1 cellular context compared by ENCODE assay signal in genomic region chr17:39199673-39199985, GRCh38.
TF ChIP-seq lines count a peak whose summit lies in the region.

No MANE protein-coding gene starts in this region.

TF ChIP-seq in HepG2, 621 proteins besides CTCF, POLR2A, EP300 and RAD21 (continued from another document):
- TF ChIP-seq, protein P1, sequence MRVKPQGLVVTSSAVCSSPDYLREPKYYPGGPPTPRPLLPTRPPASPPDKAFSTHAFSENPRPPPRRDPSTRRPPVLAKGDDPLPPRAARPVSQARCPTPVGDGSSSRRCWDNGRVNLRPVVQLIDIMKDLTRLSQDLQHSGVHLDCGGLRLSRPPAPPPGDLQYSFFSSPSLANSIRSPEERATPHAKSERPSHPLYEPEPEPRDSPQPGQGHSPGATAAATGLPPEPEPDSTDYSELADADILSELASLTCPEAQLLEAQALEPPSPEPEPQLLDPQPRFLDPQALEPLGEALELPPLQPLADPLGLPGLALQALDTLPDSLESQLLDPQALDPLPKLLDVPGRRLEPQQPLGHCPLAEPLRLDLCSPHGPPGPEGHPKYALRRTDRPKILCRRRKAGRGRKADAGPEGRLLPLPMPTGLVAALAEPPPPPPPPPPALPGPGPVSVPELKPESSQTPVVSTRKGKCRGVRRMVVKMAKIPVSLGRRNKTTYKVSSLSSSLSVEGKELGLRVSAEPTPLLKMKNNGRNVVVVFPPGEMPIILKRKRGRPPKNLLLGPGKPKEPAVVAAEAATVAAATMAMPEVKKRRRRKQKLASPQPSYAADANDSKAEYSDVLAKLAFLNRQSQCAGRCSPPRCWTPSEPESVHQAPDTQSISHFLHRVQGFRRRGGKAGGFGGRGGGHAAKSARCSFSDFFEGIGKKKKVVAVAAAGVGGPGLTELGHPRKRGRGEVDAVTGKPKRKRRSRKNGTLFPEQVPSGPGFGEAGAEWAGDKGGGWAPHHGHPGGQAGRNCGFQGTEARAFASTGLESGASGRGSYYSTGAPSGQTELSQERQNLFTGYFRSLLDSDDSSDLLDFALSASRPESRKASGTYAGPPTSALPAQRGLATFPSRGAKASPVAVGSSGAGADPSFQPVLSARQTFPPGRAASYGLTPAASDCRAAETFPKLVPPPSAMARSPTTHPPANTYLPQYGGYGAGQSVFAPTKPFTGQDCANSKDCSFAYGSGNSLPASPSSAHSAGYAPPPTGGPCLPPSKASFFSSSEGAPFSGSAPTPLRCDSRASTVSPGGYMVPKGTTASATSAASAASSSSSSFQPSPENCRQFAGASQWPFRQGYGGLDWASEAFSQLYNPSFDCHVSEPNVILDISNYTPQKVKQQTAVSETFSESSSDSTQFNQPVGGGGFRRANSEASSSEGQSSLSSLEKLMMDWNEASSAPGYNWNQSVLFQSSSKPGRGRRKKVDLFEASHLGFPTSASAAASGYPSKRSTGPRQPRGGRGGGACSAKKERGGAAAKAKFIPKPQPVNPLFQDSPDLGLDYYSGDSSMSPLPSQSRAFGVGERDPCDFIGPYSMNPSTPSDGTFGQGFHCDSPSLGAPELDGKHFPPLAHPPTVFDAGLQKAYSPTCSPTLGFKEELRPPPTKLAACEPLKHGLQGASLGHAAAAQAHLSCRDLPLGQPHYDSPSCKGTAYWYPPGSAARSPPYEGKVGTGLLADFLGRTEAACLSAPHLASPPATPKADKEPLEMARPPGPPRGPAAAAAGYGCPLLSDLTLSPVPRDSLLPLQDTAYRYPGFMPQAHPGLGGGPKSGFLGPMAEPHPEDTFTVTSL (CRISPR knock-in tag; IDR thresholded peaks at IDR 0.05; ENCODE audit: borderline replicate concordance): 0 out of 2 replicates have a peak, but pooled peaks have one; percentile 11
- TF ChIP-seq EED (CRISPR knock-in tag; IDR thresholded peaks at IDR 0.05) (no peak), PITX1 (CRISPR knock-in tag; IDR thresholded peaks at IDR 0.05) (no peak), TEAD3 (CRISPR knock-in tag; optimal IDR thresholded peaks at IDR 0.05; ENCODE audit: borderline replicate concordance) (peak; percentile 6), ZSCAN21 (CRISPR knock-in tag; IDR thresholded peaks at IDR 0.05; ENCODE audit: borderline replicate concordance) (no peak), ZHX2 (IDR thresholded peaks at IDR 0.05; ENCODE audit: low read depth) (no peak), ZHX2 (CRISPR knock-in tag; IDR thresholded peaks at IDR 0.05; ENCODE audit: borderline replicate concordance) (no peak), ZBTB2 (CRISPR knock-in tag; IDR thresholded peaks at IDR 0.05; ENCODE audit: low read depth) (no peak), ZNF558 (CRISPR knock-in tag; IDR thresholded peaks at IDR 0.05; ENCODE audit: borderline replicate concordance) (0 out of 2 replicates have a peak, but pooled peaks have one; percentile 1), ZNF33A (CRISPR knock-in tag; IDR thresholded peaks at IDR 0.05; ENCODE audit: borderline replicate concordance) (0 out of 2 replicates have a peak, but pooled peaks have one; percentile 80), ZFP82 (CRISPR knock-in tag; IDR thresholded peaks at IDR 0.05; ENCODE audit: borderline replicate concordance) (no peak), NAIF1 (CRISPR knock-in tag; IDR thresholded peaks at IDR 0.05; ENCODE audit: borderline replicate concordance) (peak; percentile 88), ZNF20 (CRISPR knock-in tag; IDR thresholded peaks at IDR 0.05) (0 out of 2 replicates have a peak, but pooled peaks have one; percentile 1), SMYD3 (CRISPR knock-in tag; IDR thresholded peaks at IDR 0.05) (no peak), CHD4 (IDR thresholded peaks at IDR 0.05; ENCODE audit: borderline replicate concordance, low read length) (peak; percentile 28; the same call in 1 of the 2 replicates), ZNF546 (CRISPR knock-in tag; conservative IDR thresholded peaks at IDR 0.05) (no peak), ZNF615 (CRISPR knock-in tag; IDR thresholded peaks at IDR 0.05; ENCODE audit: borderline replicate concordance) (peak; percentile 11; the same call in 1 of the 2 replicates), GATA4 (IDR thresholded peaks at IDR 0.05; ENCODE audit: borderline replicate concordance, low read depth) (peak; percentile 45; the same call in 1 of the 2 replicates), ZC3H13 (CRISPR knock-in tag; IDR thresholded peaks at IDR 0.05) (peak; percentile 2; the same call in 1 of the 2 replicates), TARDBP (CRISPR knock-in tag; IDR thresholded peaks at IDR 0.05) (0 out of 2 replicates have a peak, but pooled peaks have one; percentile 16), ZNF839 (CRISPR knock-in tag; IDR thresholded peaks at IDR 0.05; ENCODE audit: borderline replicate concordance) (no peak), NR2F1 (CRISPR knock-in tag; IDR thresholded peaks at IDR 0.05) (peak in 1 of 2 experiments; percentile 9; a peak in 1 of 4 replicates), ZNF792 (CRISPR knock-in tag; IDR thresholded peaks at IDR 0.05) (0 out of 2 replicates have a peak, but pooled peaks have one; percentile 5), ZNF180 (CRISPR knock-in tag; IDR thresholded peaks at IDR 0.05; ENCODE audit: borderline replicate concordance, low read depth) (no peak), PHF5A (CRISPR knock-in tag; IDR thresholded peaks at IDR 0.05; ENCODE audit: low read depth, unreplicated experiment) (peak; percentile 52), ZNF713 (CRISPR knock-in tag; IDR thresholded peaks at IDR 0.05) (no peak), ZNF556 (CRISPR knock-in tag; IDR thresholded peaks at IDR 0.05; ENCODE audit: borderline replicate concordance) (no peak), GFI1 (CRISPR knock-in tag; IDR thresholded peaks at IDR 0.05; ENCODE audit: borderline replicate concordance) (0 out of 2 replicates have a peak, but pooled peaks have one; percentile 4)
- TF ChIP-seq, protein P2, sequence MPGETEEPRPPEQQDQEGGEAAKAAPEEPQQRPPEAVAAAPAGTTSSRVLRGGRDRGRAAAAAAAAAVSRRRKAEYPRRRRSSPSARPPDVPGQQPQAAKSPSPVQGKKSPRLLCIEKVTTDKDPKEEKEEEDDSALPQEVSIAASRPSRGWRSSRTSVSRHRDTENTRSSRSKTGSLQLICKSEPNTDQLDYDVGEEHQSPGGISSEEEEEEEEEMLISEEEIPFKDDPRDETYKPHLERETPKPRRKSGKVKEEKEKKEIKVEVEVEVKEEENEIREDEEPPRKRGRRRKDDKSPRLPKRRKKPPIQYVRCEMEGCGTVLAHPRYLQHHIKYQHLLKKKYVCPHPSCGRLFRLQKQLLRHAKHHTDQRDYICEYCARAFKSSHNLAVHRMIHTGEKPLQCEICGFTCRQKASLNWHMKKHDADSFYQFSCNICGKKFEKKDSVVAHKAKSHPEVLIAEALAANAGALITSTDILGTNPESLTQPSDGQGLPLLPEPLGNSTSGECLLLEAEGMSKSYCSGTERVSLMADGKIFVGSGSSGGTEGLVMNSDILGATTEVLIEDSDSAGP (CRISPR knock-in tag; IDR thresholded peaks at IDR 0.05; ENCODE audit: borderline replicate concordance): no peak; the same call in 1 of the 2 replicates
- TF ChIP-seq, protein P3, sequence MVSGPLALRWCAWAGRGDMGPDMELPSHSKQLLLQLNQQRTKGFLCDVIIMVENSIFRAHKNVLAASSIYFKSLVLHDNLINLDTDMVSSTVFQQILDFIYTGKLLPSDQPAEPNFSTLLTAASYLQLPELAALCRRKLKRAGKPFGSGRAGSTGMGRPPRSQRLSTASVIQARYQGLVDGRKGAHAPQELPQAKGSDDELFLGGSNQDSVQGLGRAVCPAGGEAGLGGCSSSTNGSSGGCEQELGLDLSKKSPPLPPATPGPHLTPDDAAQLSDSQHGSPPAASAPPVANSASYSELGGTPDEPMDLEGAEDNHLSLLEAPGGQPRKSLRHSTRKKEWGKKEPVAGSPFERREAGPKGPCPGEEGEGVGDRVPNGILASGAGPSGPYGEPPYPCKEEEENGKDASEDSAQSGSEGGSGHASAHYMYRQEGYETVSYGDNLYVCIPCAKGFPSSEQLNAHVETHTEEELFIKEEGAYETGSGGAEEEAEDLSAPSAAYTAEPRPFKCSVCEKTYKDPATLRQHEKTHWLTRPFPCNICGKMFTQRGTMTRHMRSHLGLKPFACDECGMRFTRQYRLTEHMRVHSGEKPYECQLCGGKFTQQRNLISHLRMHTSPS (CRISPR knock-in tag; IDR thresholded peaks at IDR 0.05; ENCODE audit: low read depth): no peak
